ENCODE assay signal across 8 cellular contexts in genomic region chr18:48932822-48933510, GRCh38. TPM values are rescaled to one million over a fixed set of nuclear protein-coding genes. Genes with fewer than 3 reads are reported as not detected.
DNase-seq lines count a peak whose midpoint lies in the region; ATAC-seq and TF ChIP-seq lines count a peak whose summit lies in the region.

No MANE protein-coding gene starts in this region.

- no peaks in the 10 kb centered on the region for H3K9me3 ChIP-seq in neutrophil

- in situ Hi-C loops in brain microvascular endothelial cell (cut with HindIII; ENCODE audit: low pct_ligation_motif_present, low sequenced_read_pairs), result no loop called here

- H3K27me3 ChIP-seq in brain microvascular endothelial cell (replicated peaks), result no peaks in the 10 kb centered on the region
- no peaks in the 10 kb centered on the region for H3K27me3 ChIP-seq in neutrophil
- H3K27me3 ChIP-seq in foreskin keratinocyte, result no peaks in the 10 kb centered on the region

- peaks cover 10% of the 10 kb centered on the region for H3K36me3 ChIP-seq in brain microvascular endothelial cell (replicated peaks)
- no peaks in the 10 kb centered on the region for H3K36me3 ChIP-seq in neutrophil

- H3K4me3 ChIP-seq in brain microvascular endothelial cell (ENCODE audit: low read depth, low read length), result no peak overlapping the region
- peak overlapping the region; percentile 45 to 56 for H3K4me3 ChIP-seq in neutrophil (ENCODE audit: low read depth in 1 of 2, low read length in 1 of 2)

- H3K4me1 ChIP-seq in neutrophil (ENCODE audit: control insufficient read depth in 1 of 2, insufficient read depth in 1 of 2, low read depth in 1 of 2, low read length in 1 of 2), result peaks cover 93 to 98% of the 10 kb centered on the region in 2 experiments
- H3K4me1 ChIP-seq in foreskin keratinocyte, result peaks cover 31% of the 10 kb centered on the region

- H3K27ac ChIP-seq in brain microvascular endothelial cell, result peak overlapping the region; percentile 97
- peak overlapping the region; percentile 88 for H3K27ac ChIP-seq in neutrophil
- no peak overlapping the region for H3K27ac ChIP-seq in foreskin keratinocyte

- ATAC-seq in foreskin keratinocyte (no peak), HG02798 (IDR thresholded peaks at IDR 0.05; ENCODE audit: poor library complexity, unreplicated experiment) (no peak)

- TF ChIP-seq CTCF in brain microvascular endothelial cell (IDR thresholded peaks at IDR 0.05; ENCODE audit: low read depth, low read length, missing control alignments) (no peak), neutrophil (IDR thresholded peaks at IDR 0.05) (no peak), foreskin keratinocyte (conservative IDR thresholded peaks at IDR 0.05) (no peak)

- peak; percentile 53 for DNase-seq in D341Med (ENCODE audit: low spot score)
- peak; percentile 67 for DNase-seq in NCI-H69 (lab: John Stamatoyannopoulos, UW)
- DNase-seq in brain microvascular endothelial cell, result peak; percentile 75
- no peak for DNase-seq in foreskin keratinocyte
- no peak for DNase-seq in Ammon's horn (ENCODE audit: low spot score)
- no peak for DNase-seq in H4 (ENCODE audit: low spot score)

RNA-seq across cellular contexts. Expression of gene SMAD7, which starts 17.8 kb away (rescaled TPM):
- total RNA-seq in foreskin keratinocyte, result 7.2 and 10.5 TPM in 2 replicates
- polyA plus RNA-seq in foreskin keratinocyte, result 4.3 and 5.2 TPM in 2 replicates
- 6.9 and 10.1 TPM in 2 replicates for total RNA-seq in H4 (2014; rRNA removed; shearing (Covaris generic))

Comparison
In these comparisons a context has a peak if more than half of its experiments do, and no peak if none do; other contexts are left out.
1. DNase-seq: peak in D341Med (single experiment), NCI-H69 (single experiment) and brain microvascular endothelial cell (single experiment); none in foreskin keratinocyte (0 of 2), Ammon's horn (single experiment) and H4 (single experiment).